Comparison of ENCODE assay signal across 16 cellular contexts in the genomic region with DNA sequence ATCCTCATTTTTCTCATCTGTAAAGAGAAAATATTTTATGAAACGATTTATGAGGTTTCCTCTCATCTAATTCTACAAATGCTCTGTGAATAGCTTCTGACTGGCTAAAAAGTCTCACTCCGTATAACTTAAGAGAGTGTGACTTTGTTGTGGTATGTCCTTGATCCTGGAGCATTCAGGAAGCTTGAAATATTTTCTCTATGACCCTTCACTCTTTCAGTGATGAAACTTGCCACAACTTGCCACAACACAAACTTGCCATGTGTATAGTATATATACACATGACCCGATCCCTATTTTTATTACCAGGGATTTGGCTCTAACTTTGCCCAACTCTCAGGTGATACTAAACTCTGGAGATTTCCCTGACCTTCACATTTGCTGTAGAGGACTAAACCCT.
"Had no signal": no experiment of that assay in that cellular context is flagged by ENCODE, and none has a peak within 500 bp of the region (broad histone marks: within the 10 kb centered on the region; RNA-seq: fewer than 3 reads in every experiment).

No MANE protein-coding gene starts in this region.

- H2AFZ ChIP-seq: parathyroid adenoma had no signal

- ATAC-seq: activated T-helper 17 cell treated with anti-CD3 and anti-CD28 coated beads, Interleukin-2, amount 50 U/mL, for 72 hours; body of pancreas; T-helper 17 cell; WTC11 had no signal

- H3K4me1 Mint-ChIP-seq: activated T-helper 17 cell treated with anti-CD3 and anti-CD28 coated beads, Interleukin-2, amount 50 U/mL, for 72 hours; WTC11 had no signal

- H3K9ac ChIP-seq: parathyroid adenoma had no signal

- H3K4me1 ChIP-seq: body of pancreas, parathyroid adenoma, stomach had no signal

- DNase-seq: activated CD4-positive, alpha-beta T cell treated with anti-CD3 and anti-CD28 coated beads, Interleukin-2, amount 10 ng/mL, durations not matched to agents 7 days and 5 days; activated naive CD4-positive, alpha-beta T cell treated with anti-CD3 and anti-CD28 coated beads for 36 hours; activated T-cell treated with anti-CD3 and anti-CD28 coated beads for 4 hours; body of pancreas; head of caudate nucleus; islet precursor cell; stomach; T-helper 17 cell; tibial artery had no signal

- H3K4me3 Mint-ChIP-seq: activated CD4-positive, alpha-beta T cell treated with anti-CD3 and anti-CD28 coated beads, Interleukin-2, amount 10 ng/mL, durations not matched to agents 7 days and 5 days; activated naive CD4-positive, alpha-beta T cell treated with anti-CD3 and anti-CD28 coated beads for 36 hours; activated T-helper 17 cell treated with anti-CD3 and anti-CD28 coated beads, Interleukin-2, amount 50 U/mL, for 72 hours; mesothelial cell of epicardium; neural crest cell; T-helper 17 cell; WTC11 had no signal

- H3K9me3 ChIP-seq: body of pancreas, esophagus muscularis mucosa, stomach, tibial artery had no signal

- H3K27me3 ChIP-seq: body of pancreas, esophagus muscularis mucosa, stomach, tibial artery had no signal

- H3K27ac ChIP-seq: body of pancreas, esophagus muscularis mucosa, parathyroid adenoma, SK-N-MC, stomach had no signal

- H3K79me2 ChIP-seq: parathyroid adenoma had no signal

- H3K27ac Mint-ChIP-seq: activated CD4-positive, alpha-beta T cell treated with anti-CD3 and anti-CD28 coated beads, Interleukin-2, amount 10 ng/mL, durations not matched to agents 7 days and 5 days; activated naive CD4-positive, alpha-beta T cell treated with anti-CD3 and anti-CD28 coated beads for 36 hours; activated T-helper 17 cell treated with anti-CD3 and anti-CD28 coated beads, Interleukin-2, amount 50 U/mL, for 72 hours; mesothelial cell of epicardium; T-helper 17 cell; WTC11 had no signal

- H3K36me3 ChIP-seq: esophagus muscularis mucosa, stomach, tibial artery had no signal

- H3K36me3 Mint-ChIP-seq: mesothelial cell of epicardium, WTC11 had no signal

- H3K9me3 Mint-ChIP-seq: activated CD4-positive, alpha-beta T cell treated with anti-CD3 and anti-CD28 coated beads, Interleukin-2, amount 10 ng/mL, durations not matched to agents 7 days and 5 days; activated naive CD4-positive, alpha-beta T cell treated with anti-CD3 and anti-CD28 coated beads for 36 hours; activated T-helper 17 cell treated with anti-CD3 and anti-CD28 coated beads, Interleukin-2, amount 50 U/mL, for 72 hours; mesothelial cell of epicardium; WTC11 had no signal

- H3K4me3 ChIP-seq: body of pancreas, esophagus muscularis mucosa, SK-N-MC, stomach, tibial artery had no signal
